ENCODE assay signal across 10 cellular contexts in the genomic region with DNA sequence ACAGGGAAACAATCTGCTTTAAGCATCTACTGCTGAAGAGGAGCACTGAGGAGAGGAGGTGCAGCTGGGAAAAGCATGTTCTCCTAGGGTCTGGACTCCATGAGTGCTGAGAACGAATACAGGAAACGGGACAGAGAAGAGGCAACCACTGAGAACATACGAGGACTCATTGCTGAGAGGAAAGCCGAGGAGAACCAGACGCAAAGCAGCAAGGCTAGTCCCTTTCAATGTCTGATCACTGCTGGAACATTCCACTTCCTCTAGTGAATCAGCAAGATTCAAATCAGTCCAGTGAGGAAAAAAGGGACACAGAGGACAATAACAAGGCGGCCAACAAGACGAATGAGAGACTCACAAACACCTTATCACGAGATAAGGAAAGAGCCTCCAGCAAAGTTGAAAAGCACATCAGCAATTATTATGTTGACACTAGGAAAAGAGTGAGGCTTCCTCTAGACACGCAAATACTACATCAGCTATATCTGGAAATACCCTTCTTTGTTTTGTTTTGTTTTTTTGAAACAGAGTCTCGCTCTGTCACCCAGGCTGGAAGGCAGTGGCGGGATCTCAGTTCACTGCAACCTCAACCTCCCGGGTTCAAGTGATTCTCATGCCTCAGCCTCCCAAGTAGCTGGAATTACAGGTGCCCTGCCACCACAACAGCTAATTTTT. TPM values are rescaled to one million over a fixed set of nuclear protein-coding genes. Genes with fewer than 3 reads are reported as not detected.
DNase-seq lines count a peak whose midpoint lies in the region; ATAC-seq and TF ChIP-seq lines count a peak whose summit lies in the region.
"Had no signal": no experiment of that assay in that cellular context is flagged by ENCODE, and none has a peak within 500 bp of the region (broad histone marks: within the 10 kb centered on the region; RNA-seq: fewer than 3 reads in every experiment).

No MANE protein-coding gene starts in this region.

- intact Hi-C loops in CD4-positive, alpha-beta T cell (cut with DNase I, micrococcal nuclease) = no loop called here

- H3K4me3 ChIP-seq in SJSA1 (no peak overlapping the region), esophagus (ENCODE audit: low read depth in 1 of 2, low read length in 2 of 2) (no peak overlapping the region), osteoblast (ENCODE audit: insufficient read depth, low read length) (no peak overlapping the region)

- H3K4me2 ChIP-seq in osteoblast (ENCODE audit: insufficient read depth, low read length) = no peak overlapping the region

- H3K27me3 ChIP-seq in CD4-positive, alpha-beta T cell (ENCODE audit: control insufficient read depth, insufficient read depth, low read length) = no peaks in the 10 kb centered on the region
- H3K27me3 ChIP-seq in SJSA1 (replicated peaks) = no peaks in the 10 kb centered on the region
- H3K27me3 ChIP-seq in esophagus (ENCODE audit: control insufficient read depth in 1 of 2, insufficient read depth in 2 of 2, low read length in 2 of 2) = no peaks in the 10 kb centered on the region
- H3K27me3 ChIP-seq in osteoblast (ENCODE audit: insufficient read depth, low read length) = no peaks in the 10 kb centered on the region

- peak overlapping the region; percentile 87 for H3K27ac Mint-ChIP-seq in CD4-positive, alpha-beta T cell

- H3K36me3 ChIP-seq in SJSA1 (peaks cover 60% of the 10 kb centered on the region), esophagus (ENCODE audit: control insufficient read depth in 2 of 2, insufficient read depth in 2 of 2, low read length in 1 of 2) (peaks cover 2 to 19% of the 10 kb centered on the region in 2 donors), osteoblast (ENCODE audit: insufficient read depth, low read length) (peaks cover 43% of the 10 kb centered on the region)

- peak in 1 of 10 experiments; percentile 15 for DNase-seq in CD4-positive, alpha-beta T cell
- DNase-seq in SJSA1 (ENCODE audit: low read depth in 1 of 2, low spot score in 2 of 2) (no peak), osteoblast (ENCODE audit: insufficient read length, low spot score, missing footprints) (no peak), NCI-H1105 treated with DMSO at 0.1 percent for 48 hours (lab: John Stamatoyannopoulos, UW) (no peak), NCI-H2171 (lab: John Stamatoyannopoulos, UW) (no peak)
- DNase-seq: stimulated activated CD8-positive, alpha-beta memory T cell treated with anti-CD3 and anti-CD28 coated beads, Interleukin-4, amount 100 ng/mL, for 48 hours had no signal

- H3K27ac ChIP-seq in CD4-positive, alpha-beta T cell (ENCODE audit: low read depth, low read length) = no peak overlapping the region
- H3K27ac ChIP-seq in SJSA1 (peak overlapping the region; percentile 13; the same call in 1 of the 2 replicates), esophagus (ENCODE audit: low read depth in 2 of 2, low read length in 1 of 2) (peak overlapping the region; percentile 57 to 77), osteoblast (ENCODE audit: low read depth, low read length) (peak overlapping the region; percentile 54)
- H3K27ac ChIP-seq: epithelial cell of prostate had no signal

- H4K20me1 ChIP-seq in osteoblast (ENCODE audit: insufficient read depth, low read length) = peaks cover 2% of the 10 kb centered on the region

- peaks cover 87% of the 10 kb centered on the region for H3K36me3 Mint-ChIP-seq in CD4-positive, alpha-beta T cell (ENCODE audit: low read depth)

- CTCF ChIA-PET in CD4-positive, alpha-beta T cell (lab: Charles Lee) = no interaction called here

- no peaks in the 10 kb centered on the region for H3K9me3 Mint-ChIP-seq in CD4-positive, alpha-beta T cell

- H3K79me2 ChIP-seq in osteoblast (ENCODE audit: insufficient read depth, low read length) = peaks cover 16% of the 10 kb centered on the region

- WGBS in esophagus, 2 donors = 54 to 57% methylated on average over 12 of the region's 12 CpGs

- peak overlapping the region; percentile 21 for H2AFZ ChIP-seq in osteoblast (ENCODE audit: low read length)

- H3K27me3 Mint-ChIP-seq in CD4-positive, alpha-beta T cell = no peaks in the 10 kb centered on the region

- no peak for TF ChIP-seq CTCF in CD4-positive, alpha-beta T cell (IDR thresholded peaks at IDR 0.05)
- no peak for TF ChIP-seq CTCF in osteoblast (IDR thresholded peaks at IDR 0.05; ENCODE audit: extremely low read depth, low read depth, low read length)

- no peaks in the 10 kb centered on the region for H3K9me3 ChIP-seq in CD4-positive, alpha-beta T cell (ENCODE audit: control insufficient read depth, low read length)
- no peaks in the 10 kb centered on the region for H3K9me3 ChIP-seq in SJSA1 (replicated peaks)
- H3K9me3 ChIP-seq in esophagus (ENCODE audit: control insufficient read depth in 2 of 2, insufficient read depth in 1 of 2, low read depth in 1 of 2, low read length in 1 of 2) = no peaks in the 10 kb centered on the region
- H3K9me3 ChIP-seq in osteoblast (ENCODE audit: low read depth, low read length) = no peaks in the 10 kb centered on the region

- POLR2A ChIA-PET in CD4-positive, alpha-beta T cell (lab: Charles Lee) = interaction anchor here (0.9 to 1.7 kb wide), 2 partner anchors 42 to 75 kb away, joined by 4 to 6 read pairs; a partner anchor contains a TSS

- peaks cover 21% of the 10 kb centered on the region for H3K4me1 Mint-ChIP-seq in CD4-positive, alpha-beta T cell (ENCODE audit: low read depth)

- H3K4me3 Mint-ChIP-seq in CD4-positive, alpha-beta T cell = no peak overlapping the region

- ATAC-seq in CD4-positive, alpha-beta T cell (ENCODE audit: poor library complexity) = peak; percentile 82
- ATAC-seq in HG03095 (IDR thresholded peaks at IDR 0.05; ENCODE audit: unreplicated experiment) = no peak
- ATAC-seq in HG03045 (IDR thresholded peaks at IDR 0.05; ENCODE audit: unreplicated experiment) = no peak

- H3K4me1 ChIP-seq in SJSA1 (replicated peaks) (0 out of 2 replicates have a peak, but pooled peaks cover 2% of the 10 kb centered on the region), esophagus (ENCODE audit: control insufficient read depth in 2 of 2, insufficient read depth in 2 of 2, low read length in 1 of 2) (no peaks in the 10 kb centered on the region), osteoblast (ENCODE audit: insufficient read depth, low read length) (peaks cover 3% of the 10 kb centered on the region)

RNA-seq across cellular contexts. Expression of a gene that starts 41.6 kb away (rescaled TPM):
- 10 to 100 TPM; 83.1 to 85.0 TPM for total RNA-seq in CD4-positive, alpha-beta T cell
- 18.4 and 18.7 TPM in 2 replicates for total RNA-seq in SJSA1 (2014; rRNA removed; shearing (Covaris generic))
- polyA plus RNA-seq in esophagus = 10 to 100 TPM; 11.3 to 18.3 TPM
- 46.9 and 52.8 TPM in 2 replicates for total RNA-seq in osteoblast

RNA-seq across cellular contexts. Expression of a gene that starts 41.7 kb away (rescaled TPM):
- 1 to 10 TPM; 3.9 to 4.4 TPM for total RNA-seq in CD4-positive, alpha-beta T cell
- 13.6 and 17.4 TPM in 2 replicates for total RNA-seq in SJSA1 (2014; rRNA removed; shearing (Covaris generic))
- 10 to 100 TPM; 11.0 to 11.5 TPM for polyA plus RNA-seq in esophagus
- 38.3 and 46.3 TPM in 2 replicates for total RNA-seq in osteoblast
